Comparison of ENCODE assay signal across 8 cellular contexts in genomic region chr3:23944861-23945652, GRCh38. TPM values are rescaled to one million over a fixed set of nuclear protein-coding genes. Genes with fewer than 3 reads are reported as not detected.
DNase-seq lines count a peak whose midpoint lies in the region; ATAC-seq and TF ChIP-seq lines count a peak whose summit lies in the region.

TSS of gene NR1D2 (plus strand) at chr3:23945286. CDS start at chr3:23945579, 293 bp downstream.

- TF ChIP-seq CTCF in GM23338 (conservative IDR thresholded peaks at IDR 0.05; ENCODE audit: low read depth in 2 of 2) = no peak; a peak in 1 of 4 replicates
- TF ChIP-seq CTCF in SU-DHL-6 (IDR thresholded peaks at IDR 0.05; ENCODE audit: insufficient read depth, low read length, poor library complexity, severe bottlenecking) = no peak
- peak in 2 of 5 experiments; percentile 9 to 40 for TF ChIP-seq CTCF in tibial nerve (IDR thresholded peaks at IDR 0.05)

- H4K20me1 ChIP-seq in GM23338 (replicated peaks; ENCODE audit: insufficient read depth) (no peaks in the 10 kb centered on the region), Karpas-422 (ENCODE audit: insufficient read depth, low read depth, low read length) (peaks cover 13% of the 10 kb centered on the region), SU-DHL-6 (ENCODE audit: low read depth, low read length) (no peaks in the 10 kb centered on the region)

- peak; percentile 79 to 87 for TF ChIP-seq POLR2A in tibial nerve (IDR thresholded peaks at IDR 0.05)

- intact Hi-C loops in cardiac septum (cut with DNase I) = loop anchor here (1.0 to 5.0 kb wide), 2 partner anchors 28 to 47 kb away; partner anchors contain the start of gene RPL15

- DNase-seq in GM03348 (ENCODE audit: low spot score) (peak; percentile 96), GM23338 (ENCODE audit: low spot score) (peak; percentile 88), Karpas-422 (peak; percentile 90), cardiac septum (ENCODE audit: low spot score) (peak; percentile 94), pons (ENCODE audit: low spot score) (peak; percentile 68), tibial nerve (ENCODE audit: low spot score in 2 of 2) (peak; percentile 64 to 73)
- DNase-seq in activated naive CD8-positive, alpha-beta T cell treated with anti-CD3 and anti-CD28 coated beads, Interleukin-2, amount 50 U/mL, for 24 hours = peak; percentile 81

- H3K4me1 ChIP-seq in GM23338 (ENCODE audit: insufficient read depth) = peaks cover 25% of the 10 kb centered on the region
- H3K4me1 ChIP-seq in Karpas-422 (ENCODE audit: low read length) = peaks cover 23% of the 10 kb centered on the region
- H3K4me1 ChIP-seq in tibial nerve = peaks cover 0 to 46% (median 21%) of the 10 kb centered on the region in 4 donors

- peak within 1 kb of the TSS; percentile 80 for H3K9ac ChIP-seq in Karpas-422 (ENCODE audit: low read length)
- peak within 1 kb of the TSS; percentile 79 for H3K9ac ChIP-seq in SU-DHL-6 (ENCODE audit: low read length)

- peak within 1 kb of the TSS; percentile 98 for H3K27ac ChIP-seq in GM23338 (ENCODE audit: low read depth)
- no peak within 1 kb of the TSS for H3K27ac ChIP-seq in Karpas-422 (ENCODE audit: low read length)
- H3K27ac ChIP-seq in SU-DHL-6 (ENCODE audit: low read depth, low read length) = peak within 1 kb of the TSS; percentile 51; the same call in 1 of the 2 replicates
- peak within 1 kb of the TSS; percentile 96 to 99 (median 97) for H3K27ac ChIP-seq in tibial nerve

- H3K79me2 ChIP-seq in GM23338 (replicated peaks; ENCODE audit: insufficient read depth) (peaks cover 37% of the 10 kb centered on the region), Karpas-422 (ENCODE audit: low read length) (no peaks in the 10 kb centered on the region), SU-DHL-6 (ENCODE audit: insufficient read depth, low read length) (no peaks in the 10 kb centered on the region)

- peaks cover 6% of the 10 kb centered on the region for H3K27me3 Mint-ChIP-seq in GM23338 (ENCODE audit: insufficient read depth, low read depth, poor library complexity)
- H3K27me3 Mint-ChIP-seq in activated naive CD8-positive, alpha-beta T cell treated with anti-CD3 and anti-CD28 coated beads, Interleukin-2, amount 50 U/mL, for 24 hours = peaks cover 10% of the 10 kb centered on the region

- peak within 1 kb of the TSS; percentile 91 for H3K27ac Mint-ChIP-seq in GM23338
- H3K27ac Mint-ChIP-seq in activated naive CD8-positive, alpha-beta T cell treated with anti-CD3 and anti-CD28 coated beads, Interleukin-2, amount 50 U/mL, for 24 hours = peak within 1 kb of the TSS; percentile 92

- H3K36me3 Mint-ChIP-seq in GM23338 (ENCODE audit: low read depth) = peaks cover 5% of the 10 kb centered on the region
- H3K36me3 Mint-ChIP-seq in activated naive CD8-positive, alpha-beta T cell treated with anti-CD3 and anti-CD28 coated beads, Interleukin-2, amount 50 U/mL, for 24 hours (ENCODE audit: low read depth) = no peaks in the 10 kb centered on the region

- peak in 1 of 2 donors; percentile 82 for TF ChIP-seq EP300 in tibial nerve (IDR thresholded peaks at IDR 0.05)

- H3K4me3 Mint-ChIP-seq in GM23338 = peak within 1 kb of the TSS; percentile 88
- H3K4me3 Mint-ChIP-seq in activated naive CD8-positive, alpha-beta T cell treated with anti-CD3 and anti-CD28 coated beads, Interleukin-2, amount 50 U/mL, for 24 hours = peak within 1 kb of the TSS; percentile 86

- peaks cover 29% of the 10 kb centered on the region for H3K4me1 Mint-ChIP-seq in GM23338
- peaks cover 40% of the 10 kb centered on the region for H3K4me1 Mint-ChIP-seq in activated naive CD8-positive, alpha-beta T cell treated with anti-CD3 and anti-CD28 coated beads, Interleukin-2, amount 50 U/mL, for 24 hours

- peak within 1 kb of the TSS; percentile 100 for H3K4me2 ChIP-seq in GM23338
- H3K4me2 ChIP-seq in Karpas-422 (ENCODE audit: low read depth, low read length, poor library complexity, severe bottlenecking) = peak within 1 kb of the TSS; percentile 99
- H3K4me2 ChIP-seq in SU-DHL-6 (ENCODE audit: low read depth, low read length, poor library complexity, severe bottlenecking) = peak within 1 kb of the TSS; percentile 90

- peaks cover 9% of the 10 kb centered on the region; the same call in 1 of the 2 replicates for H3K27me3 ChIP-seq in GM23338 (ENCODE audit: insufficient read depth)
- no peaks in the 10 kb centered on the region for H3K27me3 ChIP-seq in Karpas-422 (ENCODE audit: low read length)
- H3K27me3 ChIP-seq in SU-DHL-6 (ENCODE audit: low read length) = no peaks in the 10 kb centered on the region
- no peaks in the 10 kb centered on the region for H3K27me3 ChIP-seq in tibial nerve

- 0 to 1% methylated on average over 38 to 46 of the region's 88 CpGs for WGBS in tibial nerve, 2 donors

- H3K9me2 ChIP-seq in GM23338 (ENCODE audit: insufficient read depth) (no peaks in the 10 kb centered on the region), Karpas-422 (replicated peaks; ENCODE audit: insufficient read depth, low read length) (no peaks in the 10 kb centered on the region), SU-DHL-6 (replicated peaks; ENCODE audit: insufficient read depth, low read length) (no peaks in the 10 kb centered on the region)

- H3K4me3 ChIP-seq in GM23338 (peak within 1 kb of the TSS; percentile 99), Karpas-422 (ENCODE audit: low read length) (peak within 1 kb of the TSS; percentile 88), SU-DHL-6 (ENCODE audit: insufficient read depth, low read length, poor library complexity, severe bottlenecking) (peak within 1 kb of the TSS; percentile 90), tibial nerve (peak within 1 kb of the TSS; percentile 74 to 94 (median 82))

- ATAC-seq in GM23338 = peak; percentile 30
- peak; percentile 59 for ATAC-seq in activated naive CD8-positive, alpha-beta T cell treated with anti-CD3 and anti-CD28 coated beads, Interleukin-2, amount 50 U/mL, for 24 hours

- H3K9me3 ChIP-seq in Karpas-422 (ENCODE audit: low read length) (no peaks in the 10 kb centered on the region), SU-DHL-6 (ENCODE audit: insufficient read depth, low read length) (no peaks in the 10 kb centered on the region), tibial nerve (no peaks in the 10 kb centered on the region)

- H3K36me3 ChIP-seq in GM23338 (ENCODE audit: insufficient read depth) = no peaks in the 10 kb centered on the region
- no peaks in the 10 kb centered on the region for H3K36me3 ChIP-seq in Karpas-422 (ENCODE audit: insufficient read depth, low read length)
- H3K36me3 ChIP-seq in SU-DHL-6 (ENCODE audit: low read length) = no peaks in the 10 kb centered on the region
- no peaks in the 10 kb centered on the region for H3K36me3 ChIP-seq in tibial nerve

- H3K9me3 Mint-ChIP-seq in GM23338 = no peaks in the 10 kb centered on the region
- no peaks in the 10 kb centered on the region for H3K9me3 Mint-ChIP-seq in activated naive CD8-positive, alpha-beta T cell treated with anti-CD3 and anti-CD28 coated beads, Interleukin-2, amount 50 U/mL, for 24 hours

- 0 out of 2 replicates have a peak, but pooled peaks cover 3% of the 10 kb centered on the region for H3F3A ChIP-seq in GM23338 (replicated peaks; ENCODE audit: low read depth)
- peaks cover 19% of the 10 kb centered on the region for H3F3A ChIP-seq in SU-DHL-6 (ENCODE audit: insufficient read depth)

- H2AFZ ChIP-seq in GM23338 = peak within 1 kb of the TSS; percentile 84
- H2AFZ ChIP-seq in Karpas-422 (ENCODE audit: low read length) = peak within 1 kb of the TSS; percentile 99
- H2AFZ ChIP-seq in SU-DHL-6 (ENCODE audit: low read depth, low read length, severe bottlenecking) = peak within 1 kb of the TSS; percentile 98

TF ChIP-seq in GM23338, 12 proteins besides CTCF, POLR2A, EP300 and RAD21 (continues in another document):
- TF ChIP-seq EZH2phosphoT487 (IDR thresholded peaks at IDR 0.05; ENCODE audit: unreplicated experiment) (no peak), ZNF114 (CRISPR knock-in tag; IDR thresholded peaks at IDR 0.05) (no peak), REST (IDR thresholded peaks at IDR 0.05; ENCODE audit: unreplicated experiment) (peak; percentile 6)
- TF ChIP-seq, protein P1, sequence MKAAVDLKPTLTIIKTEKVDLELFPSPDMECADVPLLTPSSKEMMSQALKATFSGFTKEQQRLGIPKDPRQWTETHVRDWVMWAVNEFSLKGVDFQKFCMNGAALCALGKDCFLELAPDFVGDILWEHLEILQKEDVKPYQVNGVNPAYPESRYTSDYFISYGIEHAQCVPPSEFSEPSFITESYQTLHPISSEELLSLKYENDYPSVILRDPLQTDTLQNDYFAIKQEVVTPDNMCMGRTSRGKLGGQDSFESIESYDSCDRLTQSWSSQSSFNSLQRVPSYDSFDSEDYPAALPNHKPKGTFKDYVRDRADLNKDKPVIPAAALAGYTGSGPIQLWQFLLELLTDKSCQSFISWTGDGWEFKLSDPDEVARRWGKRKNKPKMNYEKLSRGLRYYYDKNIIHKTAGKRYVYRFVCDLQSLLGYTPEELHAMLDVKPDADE (IDR thresholded peaks at IDR 0.05) = 0 out of 2 replicates have a peak, but pooled peaks have one; percentile 26

RNA-seq across cellular contexts. Expression of gene NR1D2, which starts in this region (rescaled TPM):
- 18.6 and 20.7 TPM in 2 replicates for total RNA-seq in GM23338 (2014; rRNA removed; shearing (Covaris generic))
- 4.6 and 6.6 TPM in 2 replicates for polyA plus RNA-seq in GM23338 (2016; fragmentation: Nextera tagmentation; extraction: Ambion mirVana)
- 8.3 and 12.8 TPM in 2 replicates for total RNA-seq in Karpas-422 (2014; rRNA removed; shearing (Covaris generic); ENCODE audit: low replicate concordance)
- total RNA-seq in cardiac septum (31.0 TPM), tibial nerve (10 to 100 TPM; 27.3 to 68.2 (median 52.8) TPM)
